8 cellular contexts compared by ENCODE assay signal in the genomic region with DNA sequence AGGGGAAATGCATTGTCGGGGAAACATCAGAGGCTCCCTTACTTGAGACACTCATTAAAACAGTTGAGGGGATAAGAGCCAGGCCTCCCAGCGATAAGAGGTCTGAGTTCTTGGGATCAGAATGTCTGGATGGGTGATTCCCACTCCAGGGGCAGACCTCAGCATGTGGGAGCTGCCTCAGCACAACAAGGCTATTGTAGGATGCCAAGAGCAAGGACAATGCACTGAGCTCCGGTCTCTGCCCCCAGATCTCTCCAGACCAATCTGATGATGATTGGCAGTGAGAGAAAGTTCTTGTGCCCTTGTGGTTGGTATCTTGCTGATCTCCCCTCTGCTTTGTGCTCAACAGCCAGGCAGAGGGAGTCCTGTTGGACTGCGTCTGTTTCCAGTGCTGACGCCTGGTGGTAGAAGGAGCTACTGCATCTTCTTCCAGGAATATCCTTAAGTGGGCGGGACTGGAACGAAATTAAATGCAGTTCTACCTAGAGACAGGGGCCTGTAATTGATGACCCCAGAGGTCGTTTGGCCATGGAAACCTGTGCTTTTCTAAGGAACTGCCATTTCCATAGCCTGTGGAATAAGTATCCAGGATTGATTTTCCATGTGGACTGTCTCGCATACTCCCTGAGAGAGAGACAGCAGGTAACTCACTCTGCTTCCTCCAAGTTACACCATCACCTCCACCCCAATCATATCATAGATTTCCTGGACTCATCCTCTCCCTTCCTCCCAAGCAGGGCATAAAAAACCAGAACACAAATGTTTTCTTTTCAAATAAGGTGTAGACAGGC. TPM values are rescaled to one million over a fixed set of nuclear protein-coding genes. Genes with fewer than 3 reads are reported as not detected.
DNase-seq lines count a peak whose midpoint lies in the region; ATAC-seq and TF ChIP-seq lines count a peak whose summit lies in the region.

No MANE protein-coding gene starts in this region.

- H3K4me1 Mint-ChIP-seq in activated naive CD8-positive, alpha-beta T cell treated with anti-CD3 and anti-CD28 coated beads, Interleukin-2, amount 10 ng/mL, durations not matched to agents 7 days and 5 days, result peaks cover 10% of the 10 kb centered on the region

- H3K9me3 Mint-ChIP-seq in activated naive CD8-positive, alpha-beta T cell treated with anti-CD3 and anti-CD28 coated beads, Interleukin-2, amount 10 ng/mL, durations not matched to agents 7 days and 5 days, result no peaks in the 10 kb centered on the region

- H3K36me3 ChIP-seq in left ventricle myocardium inferior, result no peaks in the 10 kb centered on the region

- H3K27me3 ChIP-seq in left ventricle myocardium inferior (ENCODE audit: low read depth), result peaks cover 79% of the 10 kb centered on the region

- no peaks in the 10 kb centered on the region for H3K36me3 Mint-ChIP-seq in activated naive CD8-positive, alpha-beta T cell treated with anti-CD3 and anti-CD28 coated beads, Interleukin-2, amount 10 ng/mL, durations not matched to agents 7 days and 5 days

- no peak overlapping the region for H3K27ac ChIP-seq in left ventricle myocardium inferior (replicated peaks)

- TF ChIP-seq CTCF in left ventricle myocardium inferior (IDR thresholded peaks at IDR 0.05; ENCODE audit: borderline replicate concordance), result peak; percentile 84

- H3K4me3 Mint-ChIP-seq in activated naive CD8-positive, alpha-beta T cell treated with anti-CD3 and anti-CD28 coated beads, Interleukin-2, amount 10 ng/mL, durations not matched to agents 7 days and 5 days, result no peak overlapping the region

- no peak overlapping the region for H3K4me3 ChIP-seq in left ventricle myocardium inferior

- no peaks in the 10 kb centered on the region for H3K4me1 ChIP-seq in left ventricle myocardium inferior

- intact Hi-C loops in left ventricle myocardium inferior (cut with micrococcal nuclease), result no loop called here
- intact Hi-C loops in sciatic nerve (cut with DNase I), result loop anchor here (5.0 kb wide), 1 partner anchor 36 kb away; no protein-coding TSS in a partner anchor

- no peaks in the 10 kb centered on the region for H3K9me3 ChIP-seq in left ventricle myocardium inferior (replicated peaks)

- POLR2A ChIA-PET in activated naive CD8-positive, alpha-beta T cell treated with anti-CD3 and anti-CD28 coated beads, Interleukin-2, amount 10 ng/mL, durations not matched to agents 7 days and 5 days (lab: Charles Lee), result no interaction called here

- ATAC-seq in GM21576 (IDR thresholded peaks at IDR 0.05; ENCODE audit: unreplicated experiment) (peak; percentile 66), sciatic nerve (peak; percentile 84), HG03095 (IDR thresholded peaks at IDR 0.05; ENCODE audit: unreplicated experiment) (no peak)
- ATAC-seq in activated naive CD8-positive, alpha-beta T cell treated with anti-CD3 and anti-CD28 coated beads, Interleukin-2, amount 10 ng/mL, durations not matched to agents 7 days and 5 days (ENCODE audit: low read depth), result peak; percentile 70

- peaks cover 22% of the 10 kb centered on the region for H3K27me3 Mint-ChIP-seq in activated naive CD8-positive, alpha-beta T cell treated with anti-CD3 and anti-CD28 coated beads, Interleukin-2, amount 10 ng/mL, durations not matched to agents 7 days and 5 days

- H3K27ac Mint-ChIP-seq in activated naive CD8-positive, alpha-beta T cell treated with anti-CD3 and anti-CD28 coated beads, Interleukin-2, amount 10 ng/mL, durations not matched to agents 7 days and 5 days, result no peak overlapping the region

- DNase-seq in ELF-1 (ENCODE audit: low read depth, low spot score) (peak; percentile 76), HuH-7.5 (ENCODE audit: low spot score) (peak; percentile 28), RKO (ENCODE audit: low spot score) (peak; percentile 75), left ventricle myocardium inferior (peak; percentile 25), sciatic nerve (ENCODE audit: low spot score) (peak; percentile 87)
- peak; percentile 38 for DNase-seq in activated naive CD8-positive, alpha-beta T cell treated with anti-CD3 and anti-CD28 coated beads, Interleukin-2, amount 10 ng/mL, durations not matched to agents 7 days and 5 days

RNA-seq across cellular contexts. Expression of a gene that starts 6.7 kb away (rescaled TPM):
- not detected for total RNA-seq in activated naive CD8-positive, alpha-beta T cell treated with anti-CD3 and anti-CD28 coated beads, Interleukin-2, amount 10 ng/mL, durations not matched to agents 7 days and 5 days
- total RNA-seq in left ventricle myocardium inferior (10.9 TPM), sciatic nerve (156 TPM)

RNA-seq across cellular contexts. Expression of a gene that starts 26.5 kb away (rescaled TPM):
- not detected for total RNA-seq in activated naive CD8-positive, alpha-beta T cell treated with anti-CD3 and anti-CD28 coated beads, Interleukin-2, amount 10 ng/mL, durations not matched to agents 7 days and 5 days
- total RNA-seq in left ventricle myocardium inferior, result 3.7 TPM
- total RNA-seq in sciatic nerve, result 207 TPM

Comparison
In these comparisons a context has a peak if more than half of its experiments do, and no peak if none do; other contexts are left out.
1. DNase-seq: peak in every context shown above with its lines; median percentile 87 in sciatic nerve; 76 in ELF-1; 75 in RKO; 38 in activated naive CD8-positive, alpha-beta T cell treated with anti-CD3 and anti-CD28 coated beads, Interleukin-2, amount 10 ng/mL, durations not matched to agents 7 days and 5 days; 28 in HuH-7.5; 25 in left ventricle myocardium inferior.
2. RNA of a gene that starts 6.7 kb away (total RNA-seq): 156 TPM in sciatic nerve (single experiment); 10.9 TPM in left ventricle myocardium inferior (single experiment) and not detected in activated naive CD8-positive, alpha-beta T cell treated with anti-CD3 and anti-CD28 coated beads, Interleukin-2, amount 10 ng/mL, durations not matched to agents 7 days and 5 days; every median in the first group is over 10 times any median in the second.
3. RNA of a gene that starts 26.5 kb away (total RNA-seq): 207 TPM in sciatic nerve (single experiment); 3.7 TPM in left ventricle myocardium inferior (single experiment) and not detected in activated naive CD8-positive, alpha-beta T cell treated with anti-CD3 and anti-CD28 coated beads, Interleukin-2, amount 10 ng/mL, durations not matched to agents 7 days and 5 days; every median in the first group is over 10 times any median in the second.